Comparison of ENCODE assay signal across 17 cellular contexts in genomic region chr9:93193978-93194377, GRCh38. TPM values are rescaled to one million over a fixed set of nuclear protein-coding genes. Genes with fewer than 3 reads are reported as not detected.
"Had no signal": no experiment of that assay in that cellular context is flagged by ENCODE, and none has a peak within 500 bp of the region (broad histone marks: within the 10 kb centered on the region; RNA-seq: fewer than 3 reads in every experiment).

No MANE protein-coding gene starts in this region.

- H3K4me3 Mint-ChIP-seq: activated B cell treated with CpG ODN at 0.5 μM for 24 hours; activated CD8-positive, alpha-beta T cell treated with anti-CD3 and anti-CD28 coated beads for 36 hours; activated naive CD8-positive, alpha-beta T cell treated with anti-CD3 and anti-CD28 coated beads, Interleukin-2, amount 10 ng/mL, durations not matched to agents 7 days and 5 days; memory B cell; natural killer cell treated with Interleukin-12 subunit alpha and Interleukin-12 subunit beta and Interleukin-15 and Interleukin-18, amount 100 ng/mL, for 72 hours; stimulated activated naive CD8-positive, alpha-beta T cell treated with anti-CD3 and anti-CD28 coated beads, Interleukin-15, amount 100 ng/mL, for 72 hours had no signal

- ATAC-seq: activated CD8-positive, alpha-beta T cell treated with anti-CD3 and anti-CD28 coated beads for 36 hours; natural killer cell treated with Interleukin-12 subunit alpha and Interleukin-12 subunit beta and Interleukin-15 and Interleukin-18, amount 100 ng/mL, for 72 hours; right cardiac atrium; stimulated activated naive CD8-positive, alpha-beta T cell treated with anti-CD3 and anti-CD28 coated beads, Interleukin-15, amount 100 ng/mL, for 72 hours had no signal

- H3K9me3 ChIP-seq: mucosa of descending colon, SJCRH30, upper lobe of right lung had no signal

- DNase-seq: activated B cell treated with CpG ODN at 0.5 μM for 24 hours; activated CD4-positive, alpha-beta T cell treated with anti-CD3 and anti-CD28 coated beads for 4 hours; activated CD8-positive, alpha-beta T cell treated with anti-CD3 and anti-CD28 coated beads for 36 hours; activated naive CD4-positive, alpha-beta T cell treated with Interleukin-2 at 50 U/mL for 16 hours; activated naive CD8-positive, alpha-beta T cell treated with anti-CD3 and anti-CD28 coated beads, Interleukin-2, amount 10 ng/mL, durations not matched to agents 7 days and 5 days; activated T-cell treated with anti-CD3 and anti-CD28 coated beads, Interleukin-2, amount 50 U/mL, for 1 hour; SJCRH30; stimulated activated CD4-positive, alpha-beta T cell treated with anti-CD3 and anti-CD28 coated beads, Interleukin-15, amount 100 ng/mL, for 24 hours; stimulated activated CD4-positive, alpha-beta T cell treated with anti-CD3 and anti-CD28 coated beads, Interleukin-2, amount 100 ng/mL, for 48 hours; stimulated activated naive CD8-positive, alpha-beta T cell treated with anti-CD3 and anti-CD28 coated beads, Interleukin-15, amount 100 ng/mL, for 72 hours; SW 1271; upper lobe of right lung had no signal

- H3K4me3 ChIP-seq: mucosa of descending colon, SJCRH30, upper lobe of right lung had no signal

- H3K4me1 Mint-ChIP-seq: activated B cell treated with CpG ODN at 0.5 μM for 24 hours; activated naive CD8-positive, alpha-beta T cell treated with anti-CD3 and anti-CD28 coated beads, Interleukin-2, amount 10 ng/mL, durations not matched to agents 7 days and 5 days; memory B cell; stimulated activated naive CD8-positive, alpha-beta T cell treated with anti-CD3 and anti-CD28 coated beads, Interleukin-15, amount 100 ng/mL, for 72 hours had no signal

- H3K36me3 Mint-ChIP-seq: activated naive CD8-positive, alpha-beta T cell treated with anti-CD3 and anti-CD28 coated beads, Interleukin-2, amount 10 ng/mL, durations not matched to agents 7 days and 5 days; natural killer cell treated with Interleukin-12 subunit alpha and Interleukin-12 subunit beta and Interleukin-15 and Interleukin-18, amount 100 ng/mL, for 72 hours had no signal

- H3K27me3 ChIP-seq: upper lobe of right lung had no signal

- H3K27ac ChIP-seq: SJCRH30, upper lobe of right lung had no signal

- H3K4me1 ChIP-seq: SJCRH30, upper lobe of right lung had no signal

- H3K27ac Mint-ChIP-seq: activated B cell treated with CpG ODN at 0.5 μM for 24 hours; activated CD8-positive, alpha-beta T cell treated with anti-CD3 and anti-CD28 coated beads for 36 hours; activated naive CD8-positive, alpha-beta T cell treated with anti-CD3 and anti-CD28 coated beads, Interleukin-2, amount 10 ng/mL, durations not matched to agents 7 days and 5 days; activated T-helper 2 cell treated with anti-CD3 and anti-CD28 coated beads, Interferon-gamma antibody, Interleukin-2, Interleukin-4, amounts not matched to agents 10 μg/mL and 5 μg/mL and 100 μg/mL, durations not matched to agents 14 hours and 24 hours and 36 hours; memory B cell; natural killer cell treated with Interleukin-12 subunit alpha and Interleukin-12 subunit beta and Interleukin-15 and Interleukin-18, amount 100 ng/mL, for 72 hours; stimulated activated naive CD8-positive, alpha-beta T cell treated with anti-CD3 and anti-CD28 coated beads, Interleukin-15, amount 100 ng/mL, for 72 hours had no signal

- H3K36me3 ChIP-seq: SJCRH30, upper lobe of right lung had no signal

- H3K9me3 Mint-ChIP-seq: activated B cell treated with CpG ODN at 0.5 μM for 24 hours; activated CD8-positive, alpha-beta T cell treated with anti-CD3 and anti-CD28 coated beads for 36 hours; activated naive CD8-positive, alpha-beta T cell treated with anti-CD3 and anti-CD28 coated beads, Interleukin-2, amount 10 ng/mL, durations not matched to agents 7 days and 5 days; activated T-helper 2 cell treated with anti-CD3 and anti-CD28 coated beads, Interferon-gamma antibody, Interleukin-2, Interleukin-4, amounts not matched to agents 10 μg/mL and 5 μg/mL and 100 μg/mL, durations not matched to agents 14 hours and 24 hours and 36 hours; natural killer cell treated with Interleukin-12 subunit alpha and Interleukin-12 subunit beta and Interleukin-15 and Interleukin-18, amount 100 ng/mL, for 72 hours; stimulated activated naive CD8-positive, alpha-beta T cell treated with anti-CD3 and anti-CD28 coated beads, Interleukin-15, amount 100 ng/mL, for 72 hours had no signal

- H3K27me3 Mint-ChIP-seq: activated B cell treated with CpG ODN at 0.5 μM for 24 hours; activated CD8-positive, alpha-beta T cell treated with anti-CD3 and anti-CD28 coated beads for 36 hours; stimulated activated naive CD8-positive, alpha-beta T cell treated with anti-CD3 and anti-CD28 coated beads, Interleukin-15, amount 100 ng/mL, for 72 hours had no signal

RNA-seq across cellular contexts. Expression of gene WNK2, which starts 10.0 kb away (rescaled TPM):
- total RNA-seq: natural killer cell treated with Interleukin-12 subunit alpha and Interleukin-12 subunit beta and Interleukin-15 and Interleukin-18, amount 100 ng/mL, for 72 hours; SJCRH30 had no signal
